In genomic region chr15:64017082-64017588, GRCh38 we compare ENCODE assay signal across 13 cellular contexts. TPM values are rescaled to one million over a fixed set of nuclear protein-coding genes. Genes with fewer than 3 reads are reported as not detected.
DNase-seq lines count a peak whose midpoint lies in the region; FAIRE-seq and TF ChIP-seq lines count a peak whose summit lies in the region.
"Had no signal": no experiment of that assay in that cellular context is flagged by ENCODE, and none has a peak within 500 bp of the region (broad histone marks: within the 10 kb centered on the region; RNA-seq: fewer than 3 reads in every experiment).

No MANE protein-coding gene starts in this region.

- dilution Hi-C loops in endothelial cell of umbilical vein (cut with MboI; ENCODE audit: extremely low pct_ligation_motif_present, low sequenced_read_pairs), result no loop called here

- WGBS in trophoblast cell (ENCODE audit: extremely low coverage, insufficient coverage, insufficient read length), result no CpG with 5 or more reads among the region's 5 CpGs

- H2BK5ac ChIP-seq in trophoblast cell (ENCODE audit: low read depth, low read length, poor library complexity), result no peak overlapping the region

- BruUV-seq in Calu3 (replicated peaks; lab: Mats Ljungman, UMichigan) (no TSS peak), endothelial cell of umbilical vein (replicated peaks; lab: Mats Ljungman, UMichigan) (no TSS peak)

- peaks cover 2% of the 10 kb centered on the region for H3K9me3 Mint-ChIP-seq in Calu3 (ENCODE audit: low read depth, unreplicated experiment)
- H3K9me3 Mint-ChIP-seq: activated T-cell treated with anti-CD3 and anti-CD28 coated beads, Interleukin-2, amount 50 U/mL, for 24 hours had no signal

- no peak overlapping the region for H3K4me3 Mint-ChIP-seq in Calu3 (ENCODE audit: low read depth, unreplicated experiment)
- H3K4me3 Mint-ChIP-seq: activated T-cell treated with anti-CD3 and anti-CD28 coated beads, Interleukin-2, amount 50 U/mL, for 24 hours had no signal

- H3K14ac ChIP-seq in trophoblast cell (ENCODE audit: low read length), result no peak overlapping the region

- H3K79me2 ChIP-seq in endothelial cell of umbilical vein (ENCODE audit: control insufficient read depth, insufficient read depth, low read length), result no peaks in the 10 kb centered on the region
- H3K79me2 ChIP-seq in trophoblast cell (ENCODE audit: control insufficient read depth, insufficient read depth, low read length, poor library complexity), result no peaks in the 10 kb centered on the region

- no peak for FAIRE-seq in endothelial cell of umbilical vein (lab: Jason Lieb, UNC)
- FAIRE-seq: endometrium had no signal

- TF ChIP-seq CTCF in Calu3 (IDR thresholded peaks at IDR 0.05; ENCODE audit: unreplicated experiment), result no peak
- no peak for TF ChIP-seq CTCF in endothelial cell of umbilical vein (IDR thresholded peaks at IDR 0.05; ENCODE audit: extremely low read depth in 1 of 2, insufficient read depth in 1 of 2, low read depth in 1 of 2, low read length in 2 of 2)

- H3K4me3 ChIP-seq in endothelial cell of umbilical vein (replicated peaks in 1 of 3; ENCODE audit: insufficient read depth in 1 of 3, low read depth in 1 of 3, low read length in 3 of 3) (no peak overlapping the region), trophoblast cell (ENCODE audit: low read depth, low read length) (no peak overlapping the region)
- H3K4me3 ChIP-seq: ascending aorta, skin epidermis had no signal

- no peak overlapping the region for H4K12ac ChIP-seq in trophoblast cell (ENCODE audit: low read depth, low read length)

- no peak overlapping the region for H3K27ac ChIP-seq in endothelial cell of umbilical vein (ENCODE audit: insufficient read depth, low read depth, low read length)
- no peak overlapping the region for H3K27ac ChIP-seq in trophoblast cell (ENCODE audit: low read depth, low read length)
- H3K27ac ChIP-seq: ascending aorta had no signal

- H3K27me3 ChIP-seq in endothelial cell of umbilical vein (ENCODE audit: control insufficient read depth in 2 of 2, insufficient read depth in 2 of 2, low read length in 2 of 2), result peaks cover 4 to 22% of the 10 kb centered on the region in 2 experiments
- H3K27me3 ChIP-seq in trophoblast cell (ENCODE audit: insufficient read depth, low read length), result no peaks in the 10 kb centered on the region
- H3K27me3 ChIP-seq: ascending aorta had no signal

- peaks cover 3% of the 10 kb centered on the region for H3K27me3 Mint-ChIP-seq in Calu3 (ENCODE audit: unreplicated experiment)
- H3K27me3 Mint-ChIP-seq: activated T-cell treated with anti-CD3 and anti-CD28 coated beads, Interleukin-2, amount 50 U/mL, for 24 hours had no signal

- intact Hi-C loops in Calu3 (cut with micrococcal nuclease; ENCODE audit: unreplicated experiment) (no loop called here), endothelial cell of umbilical vein (cut with micrococcal nuclease) (no loop called here)

- H3K79me1 ChIP-seq in trophoblast cell (ENCODE audit: low read length), result peaks cover 1% of the 10 kb centered on the region

- H3K27ac Mint-ChIP-seq in Calu3 (ENCODE audit: unreplicated experiment), result peak overlapping the region; percentile 65
- H3K27ac Mint-ChIP-seq: activated T-cell treated with anti-CD3 and anti-CD28 coated beads, Interleukin-2, amount 50 U/mL, for 24 hours had no signal

- H3K9me3 ChIP-seq in endothelial cell of umbilical vein (replicated peaks; ENCODE audit: control insufficient read depth, insufficient read depth, low read length) (no peaks in the 10 kb centered on the region), trophoblast cell (ENCODE audit: insufficient read depth, low read depth, low read length) (peaks cover 2% of the 10 kb centered on the region)
- H3K9me3 ChIP-seq: ascending aorta had no signal

- H3K4me1 ChIP-seq in endothelial cell of umbilical vein (ENCODE audit: control insufficient read depth, extremely low read depth, insufficient read depth, low read length) (no peaks in the 10 kb centered on the region), trophoblast cell (ENCODE audit: control insufficient read depth in 1 of 2, insufficient read depth in 2 of 2, low read length in 2 of 2) (peaks cover 8 to 17% of the 10 kb centered on the region in 2 experiments)
- H3K4me1 ChIP-seq: ascending aorta had no signal

- H2AK5ac ChIP-seq in trophoblast cell (ENCODE audit: low read length), result no peak overlapping the region

- no peak overlapping the region for H3K18ac ChIP-seq in trophoblast cell (ENCODE audit: low read length)

- H2BK12ac ChIP-seq in trophoblast cell (ENCODE audit: low read length), result no peak overlapping the region

- POLR2A ChIA-PET in endothelial cell of umbilical vein (lab: Charles Lee), result no interaction called here

- no peak overlapping the region for H3K9ac ChIP-seq in endothelial cell of umbilical vein (replicated peaks; ENCODE audit: extremely low read depth, insufficient read depth, low read length)
- no peak overlapping the region for H3K9ac ChIP-seq in trophoblast cell (ENCODE audit: low read length)

- no peak overlapping the region for H3K4me2 ChIP-seq in endothelial cell of umbilical vein (ENCODE audit: insufficient read depth, low read length)
- no peak overlapping the region for H3K4me2 ChIP-seq in trophoblast cell (ENCODE audit: low read length)

- no peak overlapping the region for H4K8ac ChIP-seq in trophoblast cell (ENCODE audit: low read depth, low read length)

- H3K4ac ChIP-seq in trophoblast cell (ENCODE audit: low read depth, low read length), result no peak overlapping the region

- H3K4me1 Mint-ChIP-seq in Calu3 (ENCODE audit: low read depth, unreplicated experiment), result peaks cover 61% of the 10 kb centered on the region

- H2AFZ ChIP-seq in endothelial cell of umbilical vein (ENCODE audit: low read depth, low read length) (no peak overlapping the region), trophoblast cell (ENCODE audit: insufficient read depth, low read length, poor library complexity) (no peak overlapping the region)

- no peak overlapping the region for H3K23ac ChIP-seq in trophoblast cell (ENCODE audit: low read length)

- no peaks in the 10 kb centered on the region for H3K36me3 Mint-ChIP-seq in Calu3 (ENCODE audit: insufficient read depth, unreplicated experiment)

- H4K91ac ChIP-seq in trophoblast cell (ENCODE audit: low read depth, low read length), result no peak overlapping the region

- CTCF ChIA-PET in Calu3 (lab: Charles Lee), result interaction anchor here (0.6 to 1.3 kb wide), 3 partner anchors 21 to 136 kb away, joined by 3 to 4 read pairs (median 3); no protein-coding TSS in a partner anchor
- CTCF ChIA-PET in endothelial cell of umbilical vein (lab: Charles Lee), result no interaction called here

- H3K36me3 ChIP-seq in endothelial cell of umbilical vein (ENCODE audit: control insufficient read depth in 2 of 2, extremely low read depth in 1 of 2, insufficient read depth in 2 of 2, low read length in 2 of 2) (no peaks in the 10 kb centered on the region), trophoblast cell (ENCODE audit: control insufficient read depth in 1 of 2, insufficient read depth in 2 of 2, low read length in 2 of 2) (no peaks in the 10 kb centered on the region)
- H3K36me3 ChIP-seq: ascending aorta had no signal

- TF ChIP-seq POLR2A in endothelial cell of umbilical vein (IDR thresholded peaks at IDR 0.05; ENCODE audit: low read depth, low read length), result no peak

- no peaks in the 10 kb centered on the region for H4K20me1 ChIP-seq in endothelial cell of umbilical vein (replicated peaks; ENCODE audit: control insufficient read depth, extremely low read depth, insufficient read depth, low read length)

- DNase-seq in Calu3, result peak; percentile 56
- peak; percentile 83 for DNase-seq in M059J (ENCODE audit: low read depth)
- DNase-seq in endothelial cell of umbilical vein (ENCODE audit: low read depth, low spot score), result no peak
- peak; percentile 48 to 74 for DNase-seq in trophoblast cell
- DNase-seq in NCI-H526 (lab: John Stamatoyannopoulos, UW), result no peak
- DNase-seq in NOMO-1 treated with dmso at 0.1 percent for 144 hours (lab: John Stamatoyannopoulos, UW; ENCODE audit: unreplicated experiment), result no peak
- no peak for DNase-seq in NCI-H345 treated with DMSO at 0.1 percent for 48 hours (lab: John Stamatoyannopoulos, UW; ENCODE audit: unreplicated experiment)
- DNase-seq in NCI-H1092 treated with DMSO at 0.1 percent for 48 hours (lab: John Stamatoyannopoulos, UW), result no peak
- DNase-seq: activated T-cell treated with anti-CD3 and anti-CD28 coated beads, Interleukin-2, amount 50 U/mL, for 24 hours; NCI-H1436 treated with DMSO at 0.1 percent for 48 hours had no signal

- no peaks in the 10 kb centered on the region for H3K9me1 ChIP-seq in endothelial cell of umbilical vein (replicated peaks; ENCODE audit: control insufficient read depth, extremely low read depth, insufficient read depth, low read length)

- H2BK120ac ChIP-seq in trophoblast cell (ENCODE audit: insufficient read depth, low read length, poor library complexity), result no peak overlapping the region

TF ChIP-seq in endothelial cell of umbilical vein, 7 proteins besides CTCF, POLR2A, EP300 and RAD21:
- TF ChIP-seq JUN (IDR thresholded peaks at IDR 0.05; ENCODE audit: borderline replicate concordance, insufficient read depth, insufficient read length, low read depth) (peak; percentile 30), MYC (IDR thresholded peaks at IDR 0.05; ENCODE audit: low read depth, low read length) (no peak), GATA2 (IDR thresholded peaks at IDR 0.05; ENCODE audit: insufficient read depth, insufficient read length, low read depth, low read length) (no peak), POLR2AphosphoS5 (IDR thresholded peaks at IDR 0.05; ENCODE audit: insufficient read depth, low read depth, low read length) (no peak), EZH2 (IDR thresholded peaks at IDR 0.05; ENCODE audit: borderline replicate concordance, low read depth, low read length, severe bottlenecking) (no peak), FOS (IDR thresholded peaks at IDR 0.05; ENCODE audit: borderline replicate concordance, insufficient read depth, low read length) (peak; percentile 63)
- TF ChIP-seq, protein P1, sequence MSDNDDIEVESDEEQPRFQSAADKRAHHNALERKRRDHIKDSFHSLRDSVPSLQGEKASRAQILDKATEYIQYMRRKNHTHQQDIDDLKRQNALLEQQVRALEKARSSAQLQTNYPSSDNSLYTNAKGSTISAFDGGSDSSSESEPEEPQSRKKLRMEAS (IDR thresholded peaks at IDR 0.05; ENCODE audit: insufficient read depth, insufficient read length), result no peak

RNA-seq across cellular contexts. Expression of gene DAPK2, which starts 29.1 kb away (rescaled TPM):
- total RNA-seq in Calu3 (2022) (1.1 and 1.5 TPM in 2 replicates), endothelial cell of umbilical vein (6.7 and 7.5 TPM in 2 replicates)
- total RNA-seq in M059J (2014; rRNA removed; shearing (Covaris generic)), result 7.3 and 8.0 TPM in 2 replicates
- 2.8 and 2.9 TPM in 2 replicates for polyA plus RNA-seq in endothelial cell of umbilical vein
- 1.4 and 2.5 TPM in 2 replicates for polyA plus RNA-seq in endothelial cell of umbilical vein (2011; cell fraction: cytosol; rRNA removed)
- polyA plus RNA-seq in endothelial cell of umbilical vein (2011; cell fraction: nucleus; rRNA removed), result 7.1 and 10.2 TPM in 2 replicates
- polyA plus RNA-seq in endothelial cell of umbilical vein (2012), result 0.91 and 1.9 TPM in 2 replicates
- polyA minus RNA-seq in endothelial cell of umbilical vein, result 4.6 and 7.3 TPM in 2 replicates
- 5.5 TPM for polyA minus RNA-seq in endothelial cell of umbilical vein (2011; cell fraction: cytosol; rRNA and poly(A)+ RNA removed)
- polyA minus RNA-seq in endothelial cell of umbilical vein (2011; cell fraction: nucleus; rRNA and poly(A)+ RNA removed), result 3.8 and 5.2 TPM in 2 replicates
- 2.2 and 2.3 TPM in 2 replicates for polyA plus RNA-seq in trophoblast cell (2013)

Comparison
In these comparisons a context has a peak if more than half of its experiments do, and no peak if none do; other contexts are left out.
1. DNase-seq: peak in Calu3 (single experiment), M059J (single experiment) and trophoblast cell (2 of 2); none in endothelial cell of umbilical vein (single experiment), NCI-H526 (0 of 2), NOMO-1 treated with dmso at 0.1 percent for 144 hours (single experiment), NCI-H345 treated with DMSO at 0.1 percent for 48 hours (single experiment) and NCI-H1092 treated with DMSO at 0.1 percent for 48 hours (single experiment).